ENCODE assay signal across 23 cellular contexts in the genomic region with DNA sequence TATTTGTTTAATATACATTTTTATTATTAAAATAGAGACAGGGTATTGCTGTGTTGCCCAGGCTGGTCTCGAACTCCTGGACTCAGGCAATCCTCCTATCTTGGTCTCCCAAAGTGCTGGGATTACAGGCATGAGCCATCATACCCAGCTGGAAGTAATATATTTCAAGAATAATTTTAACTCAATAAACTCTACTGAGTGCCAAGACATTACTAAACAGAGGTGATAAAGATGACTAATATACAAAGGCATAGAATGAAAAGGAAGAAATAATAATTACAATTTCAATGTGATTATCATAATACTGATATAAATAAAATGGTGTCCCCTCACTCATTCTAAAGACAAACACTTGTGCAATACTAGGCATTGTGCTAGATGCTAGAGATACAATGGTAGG.
"Had no signal": no experiment of that assay in that cellular context is flagged by ENCODE, and none has a peak within 500 bp of the region (broad histone marks: within the 10 kb centered on the region; RNA-seq: fewer than 3 reads in every experiment).

No MANE protein-coding gene starts in this region.

- H3K4me2 ChIP-seq: PC-9 had no signal

- H3K9me3 ChIP-seq: MG63 had no signal

- H3K9me3 Mint-ChIP-seq: activated CD8-positive, alpha-beta T cell treated with anti-CD3 and anti-CD28 coated beads for 36 hours; activated naive CD4-positive, alpha-beta T cell treated with anti-CD3 and anti-CD28 coated beads, Interleukin-2, amount 50 U/mL, for 24 hours; activated T-cell treated with anti-CD3 and anti-CD28 coated beads, Interleukin-2, amount 50 U/mL, for 24 hours; activated T-helper 1 cell treated with anti-CD3 and anti-CD28 coated beads, Interleukin-12 subunit alpha, Interleukin-12 subunit beta, Interleukin-2, Interleukin-4 antibody, amounts not matched to agents 30 ng/mL and 10 ng/mL and 1 ng/mL, durations not matched to agents 14 hours and 24 hours and 36 hours; T-helper 1 cell treated with Interleukin-12 subunit alpha and Interleukin-12 subunit beta and Interleukin-4 antibody, amounts not matched to agents 30 μg/mL and 1 μg/mL, for 36 hours had no signal

- H3K9ac ChIP-seq: KMS-11 had no signal

- H3K27ac ChIP-seq: cardiac muscle cell, PC-9 had no signal

- H2AFZ ChIP-seq: PC-9 had no signal

- H3K27me3 ChIP-seq: cardiac muscle cell, MG63 had no signal

- H3K27ac Mint-ChIP-seq: activated CD8-positive, alpha-beta T cell treated with anti-CD3 and anti-CD28 coated beads for 36 hours; activated naive CD4-positive, alpha-beta T cell treated with anti-CD3 and anti-CD28 coated beads, Interleukin-2, amount 50 U/mL, for 24 hours; activated T-cell treated with anti-CD3 and anti-CD28 coated beads, Interleukin-2, amount 50 U/mL, for 24 hours; activated T-helper 1 cell treated with anti-CD3 and anti-CD28 coated beads, Interleukin-12 subunit alpha, Interleukin-12 subunit beta, Interleukin-2, Interleukin-4 antibody, amounts not matched to agents 30 ng/mL and 10 ng/mL and 1 ng/mL, durations not matched to agents 14 hours and 24 hours and 36 hours; T-helper 1 cell treated with Interleukin-12 subunit alpha and Interleukin-12 subunit beta and Interleukin-4 antibody, amounts not matched to agents 30 μg/mL and 1 μg/mL, for 36 hours had no signal

- H3K4me3 ChIP-seq: cardiac muscle cell, MG63, PC-9 had no signal

- H3K36me3 Mint-ChIP-seq: activated naive CD4-positive, alpha-beta T cell treated with anti-CD3 and anti-CD28 coated beads, Interleukin-2, amount 50 U/mL, for 24 hours had no signal

- H3K4me3 Mint-ChIP-seq: activated CD8-positive, alpha-beta T cell treated with anti-CD3 and anti-CD28 coated beads for 36 hours; activated naive CD4-positive, alpha-beta T cell treated with anti-CD3 and anti-CD28 coated beads, Interleukin-2, amount 50 U/mL, for 24 hours; activated T-cell treated with anti-CD3 and anti-CD28 coated beads, Interleukin-2, amount 50 U/mL, for 24 hours; activated T-helper 1 cell treated with anti-CD3 and anti-CD28 coated beads, Interleukin-12 subunit alpha, Interleukin-12 subunit beta, Interleukin-2, Interleukin-4 antibody, amounts not matched to agents 30 ng/mL and 10 ng/mL and 1 ng/mL, durations not matched to agents 14 hours and 24 hours and 36 hours; T-helper 1 cell treated with Interleukin-12 subunit alpha and Interleukin-12 subunit beta and Interleukin-4 antibody, amounts not matched to agents 30 μg/mL and 1 μg/mL, for 36 hours had no signal

- H3K27me3 Mint-ChIP-seq: activated CD8-positive, alpha-beta T cell treated with anti-CD3 and anti-CD28 coated beads for 36 hours; activated naive CD4-positive, alpha-beta T cell treated with anti-CD3 and anti-CD28 coated beads, Interleukin-2, amount 50 U/mL, for 24 hours; activated T-cell treated with anti-CD3 and anti-CD28 coated beads, Interleukin-2, amount 50 U/mL, for 24 hours; brain had no signal

- DNase-seq: activated CD4-positive, alpha-beta T cell treated with anti-CD3 and anti-CD28 coated beads for 4 hours; activated CD8-positive, alpha-beta T cell treated with anti-CD3 and anti-CD28 coated beads for 36 hours; activated effector memory CD4-positive, alpha-beta T cell treated with Interleukin-2 at 50 U/mL for 16 hours; activated naive CD4-positive, alpha-beta T cell; activated T-cell treated with anti-CD3 and anti-CD28 coated beads, Interleukin-2, amount 50 U/mL, for 24 hours; amygdala; cerebellar nuclear complex; MG63; MV-4-11; NCI-H1092 treated with DMSO at 0.1 percent for 48 hours; NCI-H1417 treated with DMSO at 0.1 percent for 48 hours; NCI-H1694 treated with DMSO at 0.1 percent for 48 hours; NCI-H2081; NCI-H446; NCI-H524; PC-9; SHP77 treated with DMSO at 0.1 percent for 48 hours had no signal
